Comparison of ENCODE assay signal across 8 cellular contexts in the genomic region with DNA sequence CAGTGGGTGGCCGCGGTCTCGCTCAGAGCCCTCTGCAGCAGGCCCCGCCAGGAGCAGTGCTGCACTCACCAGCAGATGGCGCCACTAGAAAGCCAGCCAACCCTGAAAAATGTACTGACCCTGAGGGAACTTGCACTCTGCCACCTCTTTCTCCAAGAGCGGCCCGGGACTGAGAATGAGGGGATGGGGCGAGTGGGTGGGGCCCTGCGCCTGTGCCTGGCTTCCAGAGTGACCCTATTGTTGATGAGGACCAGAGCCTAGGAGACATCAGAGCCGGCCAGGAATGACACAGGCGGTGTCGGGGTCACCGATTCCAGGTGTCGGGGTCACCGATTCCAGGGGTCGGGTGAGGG. TPM values are rescaled to one million over a fixed set of nuclear protein-coding genes. Genes with fewer than 3 reads are reported as not detected.
DNase-seq lines count a peak whose midpoint lies in the region; ATAC-seq and TF ChIP-seq lines count a peak whose summit lies in the region.

No MANE protein-coding gene starts in this region.

- no peak overlapping the region for H3K4me3 ChIP-seq in AG10803 (ENCODE audit: low read length)
- H3K4me3 ChIP-seq in fibroblast of villous mesenchyme (ENCODE audit: low read depth, low read length), result no peak overlapping the region
- no peak overlapping the region for H3K4me3 ChIP-seq in neutrophil (ENCODE audit: low read depth in 1 of 2, low read length in 1 of 2)

- H3K27me3 ChIP-seq in neutrophil, result no peaks in the 10 kb centered on the region

- peak; percentile 44 for ATAC-seq in GM18873 (IDR thresholded peaks at IDR 0.05; ENCODE audit: low FRiP score, unreplicated experiment)
- peak; percentile 81 for ATAC-seq in HG03520 (IDR thresholded peaks at IDR 0.05; ENCODE audit: unreplicated experiment)

- H3K4me1 ChIP-seq in neutrophil (ENCODE audit: control insufficient read depth in 1 of 2, insufficient read depth in 1 of 2, low read depth in 1 of 2, low read length in 1 of 2), result peaks cover 0 to 5% of the 10 kb centered on the region in 2 experiments

- DNase-seq in AG10803 (ENCODE audit: low read depth) (peak; percentile 67), RPMI8226 (peak; percentile 73), fibroblast of villous mesenchyme (ENCODE audit: low read depth) (peak; percentile 82), superior temporal gyrus (ENCODE audit: extremely low spot score) (peak; percentile 61)
- DNase-seq in activated T-helper 9 cell treated with anti-CD3 and anti-CD28 coated beads, Interleukin-2, amount 50 U/mL, for 16 hours (ENCODE audit: low read depth), result peak; percentile 59

- H3K9me3 ChIP-seq in neutrophil, result no peaks in the 10 kb centered on the region

- no peaks in the 10 kb centered on the region for H3K36me3 ChIP-seq in neutrophil

- peak; percentile 93 for TF ChIP-seq CTCF in AG10803 (conservative IDR thresholded peaks at IDR 0.05; ENCODE audit: low read length)
- TF ChIP-seq CTCF in fibroblast of villous mesenchyme (IDR thresholded peaks at IDR 0.05; ENCODE audit: insufficient read depth, low read depth, low read length), result peak; percentile 89
- peak; percentile 81 for TF ChIP-seq CTCF in neutrophil (IDR thresholded peaks at IDR 0.05)

- H3K27ac ChIP-seq in neutrophil, result no peak overlapping the region

RNA-seq across cellular contexts. Expression of gene IL17B, which starts 2.9 kb away (rescaled TPM):
- total RNA-seq in fibroblast of villous mesenchyme, result 1.3 TPM in 1 of 2 replicates, not detected in the other

RNA-seq across cellular contexts. Expression of gene PCYOX1L, which starts 24.1 kb away (rescaled TPM):
- 6.4 and 11.7 TPM in 2 replicates for total RNA-seq in fibroblast of villous mesenchyme

RNA-seq across cellular contexts. Expression of gene GRPEL2, which starts 36.7 kb away (rescaled TPM):
- 27.6 and 28.7 TPM in 2 replicates for total RNA-seq in fibroblast of villous mesenchyme
